ENCODE assay signal across 8 cellular contexts in the genomic region with DNA sequence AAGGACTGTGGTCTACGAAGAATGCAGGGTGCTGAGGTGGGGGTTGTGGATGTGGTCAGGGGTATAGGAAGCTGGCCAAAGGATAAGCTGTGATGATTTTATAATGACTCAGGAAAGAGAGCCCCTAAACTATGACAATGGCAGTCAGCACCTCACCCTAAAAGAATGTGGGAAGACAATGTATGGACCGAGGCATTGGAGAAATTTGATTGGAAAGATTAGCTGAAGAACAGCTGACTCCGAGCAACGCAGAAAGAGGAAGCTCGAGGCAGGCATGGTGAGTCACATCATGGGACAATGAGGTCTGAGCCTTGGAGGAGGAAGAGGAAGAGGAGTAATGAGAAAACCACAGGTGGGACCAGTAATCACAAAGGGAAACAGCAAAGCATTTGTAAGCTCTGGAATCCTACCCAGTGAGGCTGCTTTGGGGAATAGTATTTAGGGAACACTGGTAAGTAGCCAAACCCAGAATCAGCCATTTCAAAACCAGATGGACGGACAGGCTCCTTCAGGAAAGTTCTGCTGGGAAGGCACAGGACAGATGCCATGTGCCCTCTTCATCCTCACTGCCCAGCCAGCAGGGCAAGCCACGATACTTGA.
A peak's percentile ranks its signal among the peaks of the same experiment; 100 is the strongest.
DNase-seq lines count a peak whose midpoint lies in the region; ATAC-seq and TF ChIP-seq lines count a peak whose summit lies in the region.

No MANE protein-coding gene starts in this region.

- no peaks in the 10 kb centered on the region for H3K27me3 ChIP-seq in BLaER1

- H3K9me3 ChIP-seq in BLaER1 (no peaks in the 10 kb centered on the region), mucosa of descending colon (no peaks in the 10 kb centered on the region)

- peak overlapping the region; percentile 28; the same call in 1 of the 2 replicates for H3K4me2 ChIP-seq in BLaER1

- H4K20me1 ChIP-seq in BLaER1, result no peaks in the 10 kb centered on the region

- no peak overlapping the region for H3K9ac ChIP-seq in BLaER1

- H3K4me1 Mint-ChIP-seq in effector memory CD8-positive, alpha-beta T cell (ENCODE audit: low read depth in 2 of 2), result no peaks in the 10 kb centered on the region

- H3K9me3 Mint-ChIP-seq in effector memory CD8-positive, alpha-beta T cell, result no peaks in the 10 kb centered on the region

- H3K36me3 Mint-ChIP-seq in effector memory CD8-positive, alpha-beta T cell (ENCODE audit: insufficient read depth), result no peaks in the 10 kb centered on the region

- ATAC-seq in effector memory CD8-positive, alpha-beta T cell (replicated peaks), result peak; percentile 31
- peak; percentile 55 for ATAC-seq in mucosa of descending colon

- H3K4me3 Mint-ChIP-seq in effector memory CD8-positive, alpha-beta T cell, result no peak overlapping the region

- intact Hi-C loops in mucosa of descending colon (cut with DNase I, micrococcal nuclease), result no loop called here

- DNase-seq in NOMO-1 (lab: John Stamatoyannopoulos, UW; ENCODE audit: unreplicated experiment in 2 of 2) (peak; percentile 77 to 93), mucosa of descending colon (no peak), epidermal melanocyte (ENCODE audit: insufficient read length, low spot score) (no peak), NCI-H187 treated with DMSO at 0.1 percent for 48 hours (lab: John Stamatoyannopoulos, UW) (no peak), NCI-H187 (lab: John Stamatoyannopoulos, UW) (no peak)
- no peak for DNase-seq in effector memory CD8-positive, alpha-beta T cell
- DNase-seq in stimulated activated naive CD4-positive, alpha-beta T cell treated with Interleukin-2 at 50 U/mL for 16 hours (lab: John Stamatoyannopoulos, UW), result no peak

- H3K4me1 ChIP-seq in BLaER1, result peaks cover 8% of the 10 kb centered on the region
- H3K4me1 ChIP-seq in mucosa of descending colon (ENCODE audit: low read depth), result no peaks in the 10 kb centered on the region

- no peaks in the 10 kb centered on the region for H3K36me3 ChIP-seq in BLaER1
- no peaks in the 10 kb centered on the region for H3K36me3 ChIP-seq in mucosa of descending colon (ENCODE audit: low read depth)

- peaks cover 18 to 21% of the 10 kb centered on the region in 2 donors for H3K27me3 Mint-ChIP-seq in effector memory CD8-positive, alpha-beta T cell

- no peak overlapping the region for H3K27ac ChIP-seq in BLaER1

- no peak for TF ChIP-seq CTCF in mucosa of descending colon (IDR thresholded peaks at IDR 0.05)

- H3K27ac Mint-ChIP-seq in effector memory CD8-positive, alpha-beta T cell, result no peak overlapping the region

- H3K4me3 ChIP-seq in BLaER1, result no peak overlapping the region
- no peak overlapping the region for H3K4me3 ChIP-seq in mucosa of descending colon

Comparison
In these comparisons a context has a peak if more than half of its experiments do, and no peak if none do; other contexts are left out.
1. DNase-seq: peak in NOMO-1 (2 of 2); none in effector memory CD8-positive, alpha-beta T cell (0 of 3), mucosa of descending colon (0 of 3), epidermal melanocyte (single experiment), NCI-H187 treated with DMSO at 0.1 percent for 48 hours (single experiment), NCI-H187 (0 of 2) and stimulated activated naive CD4-positive, alpha-beta T cell treated with Interleukin-2 at 50 U/mL for 16 hours (single experiment).